8 cellular contexts compared by ENCODE assay signal in genomic region chr16:89507219-89507833, GRCh38. TPM values are rescaled to one million over a fixed set of nuclear protein-coding genes. Genes with fewer than 3 reads are reported as not detected.
DNase-seq lines count a peak whose midpoint lies in the region; ATAC-seq and TF ChIP-seq lines count a peak whose summit lies in the region.

No MANE protein-coding gene starts in this region.

- CTCF ChIA-PET in CD4-positive, alpha-beta T cell (lab: Charles Lee), result interaction anchor here (0.6 to 2.4 kb wide), 6 partner anchors 10 to 98 kb away, joined by 3 to 8 read pairs (median 4); no protein-coding TSS in a partner anchor

- H3K4me3 ChIP-seq in iPS-18c (ENCODE audit: insufficient read depth, low read depth, low read length) (peak overlapping the region; percentile 89), subcutaneous abdominal adipose tissue (ENCODE audit: low read depth in 1 of 5, low read length in 5 of 5) (peak overlapping the region; percentile 42 to 90 (median 82))

- H3K4me3 Mint-ChIP-seq in CD4-positive, alpha-beta T cell, result peak overlapping the region; percentile 87

- 6 to 12% (median 7%) methylated on average over 42 of the region's 42 CpGs for WGBS in adipose tissue, 3 donors

- no peaks in the 10 kb centered on the region for H3K27me3 Mint-ChIP-seq in CD4-positive, alpha-beta T cell

- POLR2A ChIA-PET in CD4-positive, alpha-beta T cell (lab: Charles Lee), result interaction anchor here (0.7 to 4.3 kb wide), 22 partner anchors 11 to 695 kb away, joined by 3 to 40 read pairs (median 5); partner anchors contain the start of genes CHMP1A, SPATA33 and ZNF778

- H3K9ac ChIP-seq in subcutaneous abdominal adipose tissue (ENCODE audit: low read length in 5 of 5), result peak overlapping the region in 4 of 5 donors; percentile 88 to 98 (median 92)

- H3K36me3 Mint-ChIP-seq in CD4-positive, alpha-beta T cell (ENCODE audit: low read depth), result peaks cover 21% of the 10 kb centered on the region

- peaks cover 6 to 43% (median 41%) of the 10 kb centered on the region in 5 donors for H3K4me1 ChIP-seq in subcutaneous abdominal adipose tissue (ENCODE audit: control insufficient read depth in 5 of 5, insufficient read depth in 5 of 5, low read length in 5 of 5)

- TF ChIP-seq CTCF in CD4-positive, alpha-beta T cell (IDR thresholded peaks at IDR 0.05), result no peak

- no peaks in the 10 kb centered on the region for H3K9me3 Mint-ChIP-seq in CD4-positive, alpha-beta T cell

- no peak for ATAC-seq in CD4-positive, alpha-beta T cell (ENCODE audit: poor library complexity)
- ATAC-seq in HG03135 (IDR thresholded peaks at IDR 0.05; ENCODE audit: unreplicated experiment) (peak; percentile 0), HG02588 (IDR thresholded peaks at IDR 0.05; ENCODE audit: unreplicated experiment) (no peak)

- H3K9me3 ChIP-seq in CD4-positive, alpha-beta T cell (ENCODE audit: control insufficient read depth, low read length), result no peaks in the 10 kb centered on the region
- H3K9me3 ChIP-seq in iPS-18c (ENCODE audit: control insufficient read depth, insufficient read depth, low read length) (no peaks in the 10 kb centered on the region), subcutaneous abdominal adipose tissue (ENCODE audit: control insufficient read depth in 5 of 5, low read length in 5 of 5) (no peaks in the 10 kb centered on the region)

- DNase-seq in CD4-positive, alpha-beta T cell, result peak in 1 of 10 experiments; percentile 7
- no peak for DNase-seq in NCI-H1105 treated with DMSO at 0.1 percent for 48 hours (lab: John Stamatoyannopoulos, UW)
- no peak for DNase-seq in posterior vena cava (ENCODE audit: low spot score)

- H3K27ac Mint-ChIP-seq in CD4-positive, alpha-beta T cell, result peak overlapping the region; percentile 93

- intact Hi-C loops in CD4-positive, alpha-beta T cell (cut with DNase I, micrococcal nuclease), result loop anchor here in 1 of 2 experiments (5.0 kb wide), 1 partner anchor 265 kb away; no protein-coding TSS in a partner anchor
- intact Hi-C loops in posterior vena cava (cut with DNase I), result loop anchor here (10.0 kb wide), 2 partner anchors 163 to 263 kb away; no protein-coding TSS in a partner anchor

- peaks cover 0 to 19% (median 17%) of the 10 kb centered on the region in 5 donors for H3K36me3 ChIP-seq in subcutaneous abdominal adipose tissue (ENCODE audit: control insufficient read depth in 5 of 5, insufficient read depth in 5 of 5, low read length in 5 of 5)

- peak overlapping the region; percentile 81 for H3K27ac ChIP-seq in CD4-positive, alpha-beta T cell (ENCODE audit: low read depth, low read length)
- H3K27ac ChIP-seq in adipose tissue (ENCODE audit: low read depth, low read length) (peak overlapping the region; percentile 7), subcutaneous abdominal adipose tissue (ENCODE audit: low read depth, low read length) (peak overlapping the region; percentile 89)

- no peaks in the 10 kb centered on the region for H3K27me3 ChIP-seq in CD4-positive, alpha-beta T cell (ENCODE audit: control insufficient read depth, insufficient read depth, low read length)
- no peaks in the 10 kb centered on the region for H3K27me3 ChIP-seq in subcutaneous abdominal adipose tissue (ENCODE audit: control insufficient read depth in 5 of 5, insufficient read depth in 4 of 5, low read length in 5 of 5)

- H3K4me1 Mint-ChIP-seq in CD4-positive, alpha-beta T cell (ENCODE audit: low read depth), result peaks cover 42% of the 10 kb centered on the region

RNA-seq across cellular contexts. Expression of gene SPG7, which starts 0.9 kb away (rescaled TPM):
- total RNA-seq in CD4-positive, alpha-beta T cell, result 100 to 1,000 TPM; 163 to 167 TPM
- 10 to 100 TPM; 38.4 to 62.0 (median 61.1) TPM for polyA plus RNA-seq in adipose tissue
- 10 to 100 TPM; 64.1 to 65.2 TPM for total RNA-seq in posterior vena cava

RNA-seq across cellular contexts. Expression of gene ANKRD11, which starts 17.0 kb away (rescaled TPM):
- 100 to 1,000 TPM; 200 to 211 TPM for total RNA-seq in CD4-positive, alpha-beta T cell
- polyA plus RNA-seq in adipose tissue, result 10 to 100 TPM; 24.9 to 53.9 (median 48.4) TPM
- 100 to 1,000 TPM in 1 of 2 donors, 10 to 100 TPM in 1; 95.0 to 110 TPM for total RNA-seq in posterior vena cava

RNA-seq across cellular contexts. Expression of gene RPL13, which starts 53.2 kb away (rescaled TPM):
- total RNA-seq in CD4-positive, alpha-beta T cell, result 1,000 to 10,000 TPM; 4,971 to 5,051 TPM
- 1,000 to 10,000 TPM; 5,860 to 8,120 (median 6,597) TPM for polyA plus RNA-seq in adipose tissue
- 1,000 to 10,000 TPM; 1,338 to 1,459 TPM for total RNA-seq in posterior vena cava

Comparison
In these comparisons a context has a peak if more than half of its experiments do, and no peak if none do; other contexts are left out.
1. H3K27ac ChIP-seq: peak in every context shown above with its lines; median percentile 89 in subcutaneous abdominal adipose tissue; 81 in CD4-positive, alpha-beta T cell; 7 in adipose tissue.